ENCODE assay signal across 8 cellular contexts in the genomic region with DNA sequence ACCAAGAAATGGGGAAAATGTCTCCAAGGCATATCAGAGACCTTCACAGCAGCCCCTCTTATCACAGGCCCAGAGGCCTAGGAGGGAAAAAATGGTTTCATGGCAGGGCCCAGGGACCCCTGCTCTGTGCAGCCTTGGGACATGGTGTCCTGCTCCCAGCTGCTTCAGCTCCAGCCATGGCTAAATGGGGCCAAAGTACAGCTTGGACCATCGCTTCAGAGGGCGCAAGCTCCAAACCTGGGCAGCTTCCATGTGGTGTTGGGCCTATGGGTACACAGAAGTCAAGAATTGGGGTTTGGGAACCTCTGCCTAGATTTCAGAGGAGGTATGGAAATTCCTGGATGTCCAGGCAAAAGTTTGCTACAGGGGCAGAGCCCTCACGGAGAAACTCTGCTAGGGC.
"Had no signal": no experiment of that assay in that cellular context is flagged by ENCODE, and none has a peak within 500 bp of the region (broad histone marks: within the 10 kb centered on the region; RNA-seq: fewer than 3 reads in every experiment).

No MANE protein-coding gene starts in this region.

- H3K27ac Mint-ChIP-seq: GM23338, H9, HFFc6 had no signal

- H3K4me1 Mint-ChIP-seq: GM23338, H9 had no signal

- DNase-seq: GM23248, GOT3, H7, H9, HCEC 1CT, HFFc6 had no signal

- H3K4me1 ChIP-seq: HAP-1 had no signal

- H3K4me3 Mint-ChIP-seq: GM23338, H9, HFFc6 had no signal

- H3K27ac ChIP-seq: GM23248 had no signal

- H3K4me3 ChIP-seq: GM23248, GM23338, HAP-1 had no signal

- H3K9me3 ChIP-seq: HAP-1 had no signal

- H3K36me3 ChIP-seq: HAP-1 had no signal
